1 cellular context compared by ENCODE assay signal in genomic region chr20:25533920-25534700, GRCh38.
TF ChIP-seq lines count a peak whose summit lies in the region.

No MANE protein-coding gene starts in this region.

TF ChIP-seq in HepG2, 621 proteins besides CTCF, POLR2A, EP300 and RAD21 (continued from another document):
- TF ChIP-seq ZNF580 (CRISPR knock-in tag; IDR thresholded peaks at IDR 0.05; ENCODE audit: borderline replicate concordance, low read depth): no peak
- peak; percentile 33; the same call in 1 of the 2 replicates for TF ChIP-seq SOX5 (CRISPR knock-in tag; IDR thresholded peaks at IDR 0.05; ENCODE audit: borderline replicate concordance)
- TF ChIP-seq ZNF263 (CRISPR knock-in tag; IDR thresholded peaks at IDR 0.05): no peak
- no peak for TF ChIP-seq RBM39 (IDR thresholded peaks at IDR 0.05; ENCODE audit: low read depth, low read length, poor library complexity, severe bottlenecking)
- peak; percentile 14; the same call in 1 of the 2 replicates for TF ChIP-seq ZFX (CRISPR knock-in tag; IDR thresholded peaks at IDR 0.05; ENCODE audit: low read depth)
- 0 out of 2 replicates have a peak, but pooled peaks have one; percentile 15 for TF ChIP-seq ARID5B (CRISPR knock-in tag; IDR thresholded peaks at IDR 0.05)
- no peak for TF ChIP-seq CSRNP2 (CRISPR knock-in tag; conservative IDR thresholded peaks at IDR 0.05; ENCODE audit: low read depth)
- peak; percentile 28 for TF ChIP-seq ASH2L (IDR thresholded peaks at IDR 0.05; ENCODE audit: insufficient read length, low read depth, low read length)
- TF ChIP-seq DPF2 (CRISPR knock-in tag; IDR thresholded peaks at IDR 0.05; ENCODE audit: borderline replicate concordance, low read depth): 0 out of 2 replicates have a peak, but pooled peaks have one; percentile 21
- TF ChIP-seq SOX13 (IDR thresholded peaks at IDR 0.05): 0 out of 2 replicates have a peak, but pooled peaks have one; percentile 11
- TF ChIP-seq SOX13 (CRISPR knock-in tag; conservative IDR thresholded peaks at IDR 0.05 in 1 of 2, IDR thresholded peaks at IDR 0.05 in 1 of 2): peak in 1 of 2 experiments; percentile 18; a peak in 1 of 4 replicates
- TF ChIP-seq ZNF562 (CRISPR knock-in tag; IDR thresholded peaks at IDR 0.05; ENCODE audit: borderline replicate concordance): no peak
- TF ChIP-seq ZNF615 (CRISPR knock-in tag; IDR thresholded peaks at IDR 0.05; ENCODE audit: borderline replicate concordance): no peak
- 0 out of 2 replicates have a peak, but pooled peaks have one; percentile 37 for TF ChIP-seq GATAD2A (CRISPR knock-in tag; IDR thresholded peaks at IDR 0.05)
- TF ChIP-seq MBNL3 (CRISPR knock-in tag; conservative IDR thresholded peaks at IDR 0.05): no peak
- TF ChIP-seq FOXP1 (IDR thresholded peaks at IDR 0.05): no peak
- 0 out of 2 replicates have a peak, but pooled peaks have one; percentile 19 for TF ChIP-seq FOXP1 (CRISPR knock-in tag; IDR thresholded peaks at IDR 0.05)
- 0 out of 2 replicates have a peak, but pooled peaks have one; percentile 16 for TF ChIP-seq FOXO1 (CRISPR knock-in tag; IDR thresholded peaks at IDR 0.05)
- peak; percentile 14; the same call in 1 of the 2 replicates for TF ChIP-seq SALL1 (CRISPR knock-in tag; IDR thresholded peaks at IDR 0.05)
- TF ChIP-seq AGO2 (optimal IDR thresholded peaks at IDR 0.05; ENCODE audit: low read depth, low read length): no peak
TF ChIP-seq in HepG2: peak in this region for 11.
